In genomic region chr12:53966385-53967133, GRCh38 we compare ENCODE assay signal across 13 cellular contexts. TPM values are rescaled to one million over a fixed set of nuclear protein-coding genes. Genes with fewer than 3 reads are reported as not detected.
A peak's percentile ranks its signal among the peaks of the same experiment; 100 is the strongest.
DNase-seq lines count a peak whose midpoint lies in the region; ATAC-seq and TF ChIP-seq lines count a peak whose summit lies in the region.
"Had no signal": no experiment of that assay in that cellular context is flagged by ENCODE, and none has a peak within 500 bp of the region (broad histone marks: within the 10 kb centered on the region; RNA-seq: fewer than 3 reads in every experiment).

No MANE protein-coding gene starts in this region.

- CTCF ChIA-PET in HEK293 (lab: Yijun Ruan, JAX) = interaction anchor here (0.6 to 0.7 kb wide), 2 partner anchors 12 to 55 kb away, joined by 3 to 4 read pairs; no protein-coding TSS in a partner anchor

- no peak for TF ChIP-seq CTCF in HEK293 (tag by site-specific recombination; IDR thresholded peaks at IDR 0.05)
- TF ChIP-seq CTCF in brain (conservative IDR thresholded peaks at IDR 0.05) = no peak

- H3K4me3 ChIP-seq in HEK293 (ENCODE audit: low read depth, low read length) = no peak overlapping the region
- H3K4me3 ChIP-seq: lung had no signal

- peak overlapping the region; percentile 26 to 86 (median 74) for H3K4me3 Mint-ChIP-seq in brain
- H3K4me3 Mint-ChIP-seq: activated CD4-positive, alpha-beta T cell treated with anti-CD3 and anti-CD28 coated beads, Interleukin-2, amount 10 ng/mL, durations not matched to agents 24 days and 14 days had no signal

- peaks cover 17% of the 10 kb centered on the region for H3K4me1 Mint-ChIP-seq in brain

- ATAC-seq in sciatic nerve (peak; percentile 66), HG02884 (IDR thresholded peaks at IDR 0.05; ENCODE audit: unreplicated experiment) (no peak), GM19452 (IDR thresholded peaks at IDR 0.05; ENCODE audit: unreplicated experiment) (no peak)

- no peaks in the 10 kb centered on the region for H3K36me3 Mint-ChIP-seq in brain

- peaks cover 70% of the 10 kb centered on the region for H3K4me1 ChIP-seq in HEK293 (ENCODE audit: control insufficient read depth, insufficient read depth, low read length)

- no peaks in the 10 kb centered on the region for H3K9me3 ChIP-seq in HEK293 (ENCODE audit: control insufficient read depth, insufficient read depth, low read depth, low read length)

- peaks cover 100% of the 10 kb centered on the region for H3K27me3 Mint-ChIP-seq in brain

- peak overlapping the region in 2 of 5 experiments; percentile 61 to 73 for H3K27ac Mint-ChIP-seq in brain
- H3K27ac Mint-ChIP-seq: activated CD4-positive, alpha-beta T cell treated with anti-CD3 and anti-CD28 coated beads, Interleukin-2, amount 10 ng/mL, durations not matched to agents 24 days and 14 days had no signal

- POLR2A ChIA-PET in HEK293 (lab: Yijun Ruan, JAX) = interaction anchor here (0.8 kb wide), 1 partner anchor 10 kb away, joined by 3 read pairs; no protein-coding TSS in a partner anchor

- no peak for DNase-seq in sciatic nerve (ENCODE audit: low spot score)
- no peak for DNase-seq in NCI-H510A (lab: John Stamatoyannopoulos, UW)
- DNase-seq: activated CD4-positive, alpha-beta T cell treated with anti-CD3 and anti-CD28 coated beads, Interleukin-2, amount 10 ng/mL, durations not matched to agents 24 days and 14 days; brain microvascular endothelial cell; NCI-H187 treated with DMSO at 0.1 percent for 48 hours had no signal

- intact Hi-C loops in sciatic nerve (cut with DNase I) = loop anchor here (1.0 kb wide), 1 partner anchor 32 kb away; no protein-coding TSS in a partner anchor

- peaks cover 0 to 7% of the 10 kb centered on the region in 2 experiments; a peak in 1 of 3 replicates for H3K36me3 ChIP-seq in HEK293 (ENCODE audit: control insufficient read depth in 2 of 2, insufficient read depth in 1 of 2, low read length in 2 of 2)
- H3K36me3 ChIP-seq: brain microvascular endothelial cell had no signal

- H3K9me3 Mint-ChIP-seq in brain = peaks cover 0 to 4% (median 0%) of the 10 kb centered on the region in 5 experiments
- H3K9me3 Mint-ChIP-seq: activated CD4-positive, alpha-beta T cell treated with anti-CD3 and anti-CD28 coated beads, Interleukin-2, amount 10 ng/mL, durations not matched to agents 24 days and 14 days had no signal

- peak overlapping the region; percentile 94 for H3K27ac ChIP-seq in HEK293 (ENCODE audit: extremely low read depth, low read depth, low read length)
- H3K27ac ChIP-seq: brain microvascular endothelial cell had no signal

TF ChIP-seq in HEK293, 187 proteins besides CTCF, POLR2A, EP300 and RAD21:
- TF ChIP-seq IKZF3 (tag by site-specific recombination; IDR thresholded peaks at IDR 0.05) = 0 out of 2 replicates have a peak, but pooled peaks have one; percentile 6
- no peak for TF ChIP-seq REST (tag by site-specific recombination; IDR thresholded peaks at IDR 0.05)
TF ChIP-seq in HEK293: peak in this region for 1.

RNA-seq across cellular contexts. Expression of gene HOXC11, which starts 6.4 kb away (rescaled TPM):
- not detected for polyA plus RNA-seq in brain (ENCODE audit: insufficient read depth, low read depth, low replicate concordance)
- 1.2 TPM for total RNA-seq in sciatic nerve
- total RNA-seq: activated CD4-positive, alpha-beta T cell treated with anti-CD3 and anti-CD28 coated beads, Interleukin-2, amount 10 ng/mL, durations not matched to agents 24 days and 14 days; fibroblast of lung; HT1080; lung; temporal lobe had no signal
- polyA plus RNA-seq: fibroblast of lung, lung had no signal

RNA-seq across cellular contexts. Expression of gene HOTAIR, which starts 8.2 kb away (rescaled TPM):
- polyA plus RNA-seq in brain (ENCODE audit: insufficient read depth, low read depth, low replicate concordance) = not detected
- 4.0 TPM for total RNA-seq in sciatic nerve
- total RNA-seq: activated CD4-positive, alpha-beta T cell treated with anti-CD3 and anti-CD28 coated beads, Interleukin-2, amount 10 ng/mL, durations not matched to agents 24 days and 14 days; fibroblast of lung; temporal lobe had no signal
- polyA plus RNA-seq: fibroblast of lung, lung had no signal

RNA-seq across cellular contexts. Expression of gene HOXC12, which starts 11.9 kb away (rescaled TPM):
- polyA plus RNA-seq in brain (ENCODE audit: insufficient read depth, low read depth, low replicate concordance) = not detected
- 0.22 TPM for total RNA-seq in sciatic nerve
- total RNA-seq: activated CD4-positive, alpha-beta T cell treated with anti-CD3 and anti-CD28 coated beads, Interleukin-2, amount 10 ng/mL, durations not matched to agents 24 days and 14 days; fibroblast of lung; HT1080; lung; temporal lobe had no signal
- polyA plus RNA-seq: fibroblast of lung, lung had no signal

RNA-seq across cellular contexts. Expression of gene HOXC10, which starts 18.4 kb away (rescaled TPM):
- not detected for polyA plus RNA-seq in brain (ENCODE audit: insufficient read depth, low read depth, low replicate concordance)
- 17.2 TPM for total RNA-seq in sciatic nerve
- total RNA-seq: activated CD4-positive, alpha-beta T cell treated with anti-CD3 and anti-CD28 coated beads, Interleukin-2, amount 10 ng/mL, durations not matched to agents 24 days and 14 days; fibroblast of lung; temporal lobe had no signal
- polyA plus RNA-seq: lung had no signal

RNA-seq across cellular contexts. Expression of gene HOXC13, which starts 27.9 kb away (rescaled TPM):
- polyA plus RNA-seq in brain (ENCODE audit: insufficient read depth, low read depth, low replicate concordance) = not detected
- total RNA-seq in sciatic nerve = 0.22 TPM
- total RNA-seq: activated CD4-positive, alpha-beta T cell treated with anti-CD3 and anti-CD28 coated beads, Interleukin-2, amount 10 ng/mL, durations not matched to agents 24 days and 14 days; fibroblast of lung; lung; temporal lobe had no signal
- polyA plus RNA-seq: fibroblast of lung, lung had no signal
